Comparison of ENCODE assay signal across 6 cellular contexts in the genomic region with DNA sequence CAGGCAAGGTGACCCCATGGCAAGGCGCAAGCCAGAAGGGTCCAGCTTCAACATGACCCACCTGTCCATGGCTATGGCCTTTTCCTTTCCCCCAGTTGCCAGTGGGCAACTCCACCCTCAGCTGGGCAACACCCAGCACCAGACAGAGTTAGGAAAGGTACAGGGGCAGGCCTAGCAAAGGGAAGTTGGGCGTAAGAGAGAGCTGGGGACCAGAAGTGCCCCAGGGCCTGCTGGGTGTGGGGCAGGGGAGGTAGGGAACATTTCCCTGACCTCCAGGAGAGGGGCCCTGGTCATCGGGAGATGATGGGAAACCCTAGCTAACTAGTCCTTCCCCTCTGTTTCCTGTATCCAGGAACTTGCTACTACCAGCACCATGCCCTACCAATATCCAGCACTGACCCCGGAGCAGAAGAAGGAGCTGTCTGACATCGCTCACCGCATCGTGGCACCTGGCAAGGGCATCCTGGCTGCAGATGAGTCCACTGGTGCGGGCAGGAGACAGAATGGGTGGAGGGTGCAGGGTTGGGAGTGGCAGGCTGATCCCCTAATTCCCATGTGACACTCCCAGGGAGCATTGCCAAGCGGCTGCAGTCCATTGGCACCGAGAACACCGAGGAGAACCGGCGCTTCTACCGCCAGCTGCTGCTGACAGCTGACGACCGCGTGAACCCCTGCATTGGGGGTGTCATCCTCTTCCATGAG.
DNase-seq lines count a peak whose midpoint lies in the region; ATAC-seq and TF ChIP-seq lines count a peak whose summit lies in the region.

No MANE protein-coding gene starts in this region.

- H3K9me3 ChIP-seq in subcutaneous abdominal adipose tissue (ENCODE audit: control insufficient read depth in 5 of 5, low read length in 5 of 5): no peaks in the 10 kb centered on the region

- peaks cover 0 to 52% (median 43%) of the 10 kb centered on the region in 5 donors for H3K36me3 ChIP-seq in subcutaneous abdominal adipose tissue (ENCODE audit: control insufficient read depth in 5 of 5, insufficient read depth in 5 of 5, low read length in 5 of 5)

- H3K9ac ChIP-seq in subcutaneous abdominal adipose tissue (ENCODE audit: low read length in 5 of 5): peak overlapping the region; percentile 87 to 97 (median 95)

- TF ChIP-seq CTCF in fibroblast of pulmonary artery (IDR thresholded peaks at IDR 0.05; ENCODE audit: low read length, missing control alignments): no peak

- H3K4me3 ChIP-seq in fibroblast of pulmonary artery (replicated peaks; ENCODE audit: low read depth, low read length) (peak overlapping the region; percentile 97), subcutaneous abdominal adipose tissue (ENCODE audit: low read depth in 1 of 5, low read length in 5 of 5) (peak overlapping the region; percentile 89 to 98 (median 96))

- peaks cover 21 to 72% (median 68%) of the 10 kb centered on the region in 5 donors for H3K4me1 ChIP-seq in subcutaneous abdominal adipose tissue (ENCODE audit: control insufficient read depth in 5 of 5, insufficient read depth in 5 of 5, low read length in 5 of 5)

- POLR2A ChIA-PET in HEK293T (lab: Yijun Ruan, JAX): interaction anchor here (1.0 to 7.3 kb wide), 7 partner anchors 8 to 328 kb away, joined by 3 to 155 read pairs (median 24); a partner anchor contains a TSS

- peak overlapping the region; percentile 98 for H3K27ac ChIP-seq in subcutaneous abdominal adipose tissue (ENCODE audit: low read depth, low read length)

- ATAC-seq in GM18511 (IDR thresholded peaks at IDR 0.05; ENCODE audit: unreplicated experiment): no peak

- CTCF ChIA-PET in HEK293T (lab: Yijun Ruan, JAX): interaction anchor here (1.0 to 3.3 kb wide), 6 partner anchors 12 to 362 kb away, joined by 3 to 25 read pairs (median 8); a partner anchor contains a TSS

- DNase-seq in NOMO-1 (lab: John Stamatoyannopoulos, UW; ENCODE audit: unreplicated experiment in 2 of 2) (peak; percentile 44 to 47), NOMO-1 treated with dmso at 0.1 percent for 144 hours (lab: John Stamatoyannopoulos, UW; ENCODE audit: unreplicated experiment) (no peak), fibroblast of pulmonary artery (ENCODE audit: low read depth) (no peak), HEK293T (ENCODE audit: extremely low spot score) (no peak)

- no peaks in the 10 kb centered on the region for H3K27me3 ChIP-seq in subcutaneous abdominal adipose tissue (ENCODE audit: control insufficient read depth in 5 of 5, insufficient read depth in 4 of 5, low read length in 5 of 5)

TF ChIP-seq in HEK293T, 16 proteins besides CTCF, POLR2A, EP300 and RAD21:
- no peak for TF ChIP-seq SP1 (IDR thresholded peaks at IDR 0.05)
- TF ChIP-seq ELF4 (IDR thresholded peaks at IDR 0.05): no peak
- no peak for TF ChIP-seq FOXA1 (IDR thresholded peaks at IDR 0.05)
- TF ChIP-seq, protein P1, sequence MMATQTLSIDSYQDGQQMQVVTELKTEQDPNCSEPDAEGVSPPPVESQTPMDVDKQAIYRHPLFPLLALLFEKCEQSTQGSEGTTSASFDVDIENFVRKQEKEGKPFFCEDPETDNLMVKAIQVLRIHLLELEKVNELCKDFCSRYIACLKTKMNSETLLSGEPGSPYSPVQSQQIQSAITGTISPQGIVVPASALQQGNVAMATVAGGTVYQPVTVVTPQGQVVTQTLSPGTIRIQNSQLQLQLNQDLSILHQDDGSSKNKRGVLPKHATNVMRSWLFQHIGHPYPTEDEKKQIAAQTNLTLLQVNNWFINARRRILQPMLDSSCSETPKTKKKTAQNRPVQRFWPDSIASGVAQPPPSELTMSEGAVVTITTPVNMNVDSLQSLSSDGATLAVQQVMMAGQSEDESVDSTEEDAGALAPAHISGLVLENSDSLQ (IDR thresholded peaks at IDR 0.05): no peak
- no peak for TF ChIP-seq ZNF384 (IDR thresholded peaks at IDR 0.05)
- no peak for TF ChIP-seq L3MBTL2 (conservative IDR thresholded peaks at IDR 0.05)
- no peak for TF ChIP-seq LEF1 (IDR thresholded peaks at IDR 0.05; ENCODE audit: borderline replicate concordance)
- no peak for TF ChIP-seq SUZ12 (IDR thresholded peaks at IDR 0.05)
- TF ChIP-seq NFRKB (IDR thresholded peaks at IDR 0.05): no peak

Comparison
In these comparisons a context has a peak if more than half of its experiments do, and no peak if none do; other contexts are left out.
1. DNase-seq: peak in NOMO-1 (2 of 2); none in NOMO-1 treated with dmso at 0.1 percent for 144 hours (single experiment), fibroblast of pulmonary artery (single experiment) and HEK293T (single experiment).